In the genomic region with DNA sequence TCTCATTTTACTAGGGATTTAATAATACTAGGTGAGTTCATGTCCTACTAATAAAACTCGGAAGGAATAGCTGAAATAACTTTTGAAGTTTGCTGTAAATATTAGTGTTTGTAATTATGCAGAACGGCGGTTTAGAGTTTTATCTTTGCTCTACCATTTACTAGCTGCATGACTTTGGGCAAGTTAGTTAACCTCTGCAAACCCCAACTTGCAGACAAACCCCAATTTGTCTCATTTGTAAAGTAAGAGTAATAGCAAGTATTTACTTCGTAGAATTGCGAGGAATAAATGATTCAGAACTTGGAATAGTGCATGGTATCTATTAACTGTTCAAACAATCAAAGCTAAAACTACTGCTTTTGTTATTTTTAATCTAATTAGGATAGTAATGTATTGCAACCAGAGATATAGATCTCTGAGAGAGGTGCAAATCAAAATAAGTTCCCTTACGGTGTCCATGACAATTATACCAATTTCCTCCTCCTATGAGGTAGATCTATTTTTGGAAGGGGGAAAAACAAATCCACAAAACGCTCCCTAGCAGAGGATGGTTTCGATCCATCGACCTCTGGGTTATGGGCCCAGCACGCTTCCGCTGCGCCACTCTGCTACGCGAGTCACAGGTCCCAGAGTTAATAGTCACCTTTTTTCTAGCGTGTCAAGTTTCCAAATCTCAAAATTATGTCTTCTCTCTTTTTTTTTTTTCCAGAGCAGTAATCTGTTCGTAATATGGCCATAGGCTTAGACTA, we compare ENCODE assay signal across 1 cellular context.
A peak's percentile ranks its signal among the peaks of the same experiment; 100 is the strongest.
TF ChIP-seq lines count a peak whose summit lies in the region.

No MANE protein-coding gene starts in this region.

TF ChIP-seq in HepG2, 621 proteins besides CTCF, POLR2A, EP300 and RAD21 (continued from another document and continues in another):
- TF ChIP-seq, protein P1, sequence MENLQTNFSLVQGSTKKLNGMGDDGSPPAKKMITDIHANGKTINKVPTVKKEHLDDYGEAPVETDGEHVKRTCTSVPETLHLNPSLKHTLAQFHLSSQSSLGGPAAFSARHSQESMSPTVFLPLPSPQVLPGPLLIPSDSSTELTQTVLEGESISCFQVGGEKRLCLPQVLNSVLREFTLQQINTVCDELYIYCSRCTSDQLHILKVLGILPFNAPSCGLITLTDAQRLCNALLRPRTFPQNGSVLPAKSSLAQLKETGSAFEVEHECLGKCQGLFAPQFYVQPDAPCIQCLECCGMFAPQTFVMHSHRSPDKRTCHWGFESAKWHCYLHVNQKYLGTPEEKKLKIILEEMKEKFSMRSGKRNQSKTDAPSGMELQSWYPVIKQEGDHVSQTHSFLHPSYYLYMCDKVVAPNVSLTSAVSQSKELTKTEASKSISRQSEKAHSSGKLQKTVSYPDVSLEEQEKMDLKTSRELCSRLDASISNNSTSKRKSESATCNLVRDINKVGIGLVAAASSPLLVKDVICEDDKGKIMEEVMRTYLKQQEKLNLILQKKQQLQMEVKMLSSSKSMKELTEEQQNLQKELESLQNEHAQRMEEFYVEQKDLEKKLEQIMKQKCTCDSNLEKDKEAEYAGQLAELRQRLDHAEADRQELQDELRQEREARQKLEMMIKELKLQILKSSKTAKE (CRISPR knock-in tag; IDR thresholded peaks at IDR 0.05; ENCODE audit: borderline replicate concordance): no peak
- peak; percentile 64; the same call in 1 of the 2 replicates for TF ChIP-seq ATF2 (CRISPR knock-in tag; IDR thresholded peaks at IDR 0.05)
- TF ChIP-seq ZNF850 (CRISPR knock-in tag; conservative IDR thresholded peaks at IDR 0.05): no peak
- no peak for TF ChIP-seq AGO1 (IDR thresholded peaks at IDR 0.05; ENCODE audit: low read depth, low read length, poor library complexity, severe bottlenecking)
- TF ChIP-seq NPAS2 (CRISPR knock-in tag; IDR thresholded peaks at IDR 0.05; ENCODE audit: borderline replicate concordance): no peak
- TF ChIP-seq CEBPG (CRISPR knock-in tag; IDR thresholded peaks at IDR 0.05): peak; percentile 66
- TF ChIP-seq, protein P2, sequence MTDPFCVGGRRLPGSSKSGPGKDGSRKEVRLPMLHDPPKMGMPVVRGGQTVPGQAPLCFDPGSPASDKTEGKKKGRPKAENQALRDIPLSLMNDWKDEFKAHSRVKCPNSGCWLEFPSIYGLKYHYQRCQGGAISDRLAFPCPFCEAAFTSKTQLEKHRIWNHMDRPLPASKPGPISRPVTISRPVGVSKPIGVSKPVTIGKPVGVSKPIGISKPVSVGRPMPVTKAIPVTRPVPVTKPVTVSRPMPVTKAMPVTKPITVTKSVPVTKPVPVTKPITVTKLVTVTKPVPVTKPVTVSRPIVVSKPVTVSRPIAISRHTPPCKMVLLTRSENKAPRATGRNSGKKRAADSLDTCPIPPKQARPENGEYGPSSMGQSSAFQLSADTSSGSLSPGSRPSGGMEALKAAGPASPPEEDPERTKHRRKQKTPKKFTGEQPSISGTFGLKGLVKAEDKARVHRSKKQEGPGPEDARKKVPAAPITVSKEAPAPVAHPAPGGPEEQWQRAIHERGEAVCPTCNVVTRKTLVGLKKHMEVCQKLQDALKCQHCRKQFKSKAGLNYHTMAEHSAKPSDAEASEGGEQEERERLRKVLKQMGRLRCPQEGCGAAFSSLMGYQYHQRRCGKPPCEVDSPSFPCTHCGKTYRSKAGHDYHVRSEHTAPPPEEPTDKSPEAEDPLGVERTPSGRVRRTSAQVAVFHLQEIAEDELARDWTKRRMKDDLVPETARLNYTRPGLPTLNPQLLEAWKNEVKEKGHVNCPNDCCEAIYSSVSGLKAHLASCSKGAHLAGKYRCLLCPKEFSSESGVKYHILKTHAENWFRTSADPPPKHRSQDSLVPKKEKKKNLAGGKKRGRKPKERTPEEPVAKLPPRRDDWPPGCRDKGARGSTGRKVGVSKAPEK (CRISPR knock-in tag; IDR thresholded peaks at IDR 0.05; ENCODE audit: borderline replicate concordance): 0 out of 2 replicates have a peak, but pooled peaks have one; percentile 80
- TF ChIP-seq, protein P3, sequence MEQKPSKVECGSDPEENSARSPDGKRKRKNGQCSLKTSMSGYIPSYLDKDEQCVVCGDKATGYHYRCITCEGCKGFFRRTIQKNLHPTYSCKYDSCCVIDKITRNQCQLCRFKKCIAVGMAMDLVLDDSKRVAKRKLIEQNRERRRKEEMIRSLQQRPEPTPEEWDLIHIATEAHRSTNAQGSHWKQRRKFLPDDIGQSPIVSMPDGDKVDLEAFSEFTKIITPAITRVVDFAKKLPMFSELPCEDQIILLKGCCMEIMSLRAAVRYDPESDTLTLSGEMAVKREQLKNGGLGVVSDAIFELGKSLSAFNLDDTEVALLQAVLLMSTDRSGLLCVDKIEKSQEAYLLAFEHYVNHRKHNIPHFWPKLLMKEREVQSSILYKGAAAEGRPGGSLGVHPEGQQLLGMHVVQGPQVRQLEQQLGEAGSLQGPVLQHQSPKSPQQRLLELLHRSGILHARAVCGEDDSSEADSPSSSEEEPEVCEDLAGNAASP (CRISPR knock-in tag; IDR thresholded peaks at IDR 0.05; ENCODE audit: borderline replicate concordance): peak; percentile 74
- no peak for TF ChIP-seq EHMT2 (IDR thresholded peaks at IDR 0.05; ENCODE audit: borderline replicate concordance, low read depth, low read length)
- TF ChIP-seq, protein P4, sequence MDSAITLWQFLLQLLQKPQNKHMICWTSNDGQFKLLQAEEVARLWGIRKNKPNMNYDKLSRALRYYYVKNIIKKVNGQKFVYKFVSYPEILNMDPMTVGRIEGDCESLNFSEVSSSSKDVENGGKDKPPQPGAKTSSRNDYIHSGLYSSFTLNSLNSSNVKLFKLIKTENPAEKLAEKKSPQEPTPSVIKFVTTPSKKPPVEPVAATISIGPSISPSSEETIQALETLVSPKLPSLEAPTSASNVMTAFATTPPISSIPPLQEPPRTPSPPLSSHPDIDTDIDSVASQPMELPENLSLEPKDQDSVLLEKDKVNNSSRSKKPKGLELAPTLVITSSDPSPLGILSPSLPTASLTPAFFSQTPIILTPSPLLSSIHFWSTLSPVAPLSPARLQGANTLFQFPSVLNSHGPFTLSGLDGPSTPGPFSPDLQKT (CRISPR knock-in tag; IDR thresholded peaks at IDR 0.05; ENCODE audit: borderline replicate concordance): no peak
- TF ChIP-seq ZNF678 (CRISPR knock-in tag; IDR thresholded peaks at IDR 0.05): no peak
- TF ChIP-seq, protein P5, sequence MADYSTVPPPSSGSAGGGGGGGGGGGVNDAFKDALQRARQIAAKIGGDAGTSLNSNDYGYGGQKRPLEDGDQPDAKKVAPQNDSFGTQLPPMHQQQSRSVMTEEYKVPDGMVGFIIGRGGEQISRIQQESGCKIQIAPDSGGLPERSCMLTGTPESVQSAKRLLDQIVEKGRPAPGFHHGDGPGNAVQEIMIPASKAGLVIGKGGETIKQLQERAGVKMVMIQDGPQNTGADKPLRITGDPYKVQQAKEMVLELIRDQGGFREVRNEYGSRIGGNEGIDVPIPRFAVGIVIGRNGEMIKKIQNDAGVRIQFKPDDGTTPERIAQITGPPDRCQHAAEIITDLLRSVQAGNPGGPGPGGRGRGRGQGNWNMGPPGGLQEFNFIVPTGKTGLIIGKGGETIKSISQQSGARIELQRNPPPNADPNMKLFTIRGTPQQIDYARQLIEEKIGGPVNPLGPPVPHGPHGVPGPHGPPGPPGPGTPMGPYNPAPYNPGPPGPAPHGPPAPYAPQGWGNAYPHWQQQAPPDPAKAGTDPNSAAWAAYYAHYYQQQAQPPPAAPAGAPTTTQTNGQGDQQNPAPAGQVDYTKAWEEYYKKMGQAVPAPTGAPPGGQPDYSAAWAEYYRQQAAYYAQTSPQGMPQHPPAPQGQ (CRISPR knock-in tag; IDR thresholded peaks at IDR 0.05; ENCODE audit: borderline replicate concordance): no peak
- TF ChIP-seq SMARCC2 (IDR thresholded peaks at IDR 0.05): no peak
- TF ChIP-seq, protein P6, sequence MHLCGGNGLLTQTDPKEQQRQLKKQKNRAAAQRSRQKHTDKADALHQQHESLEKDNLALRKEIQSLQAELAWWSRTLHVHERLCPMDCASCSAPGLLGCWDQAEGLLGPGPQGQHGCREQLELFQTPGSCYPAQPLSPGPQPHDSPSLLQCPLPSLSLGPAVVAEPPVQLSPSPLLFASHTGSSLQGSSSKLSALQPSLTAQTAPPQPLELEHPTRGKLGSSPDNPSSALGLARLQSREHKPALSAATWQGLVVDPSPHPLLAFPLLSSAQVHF (CRISPR knock-in tag; IDR thresholded peaks at IDR 0.05): no peak
- TF ChIP-seq ZNF260 (CRISPR knock-in tag; IDR thresholded peaks at IDR 0.05; ENCODE audit: borderline replicate concordance, low read depth): no peak
- TF ChIP-seq ATF1 (CRISPR knock-in tag; IDR thresholded peaks at IDR 0.05): peak; percentile 57
- peak; percentile 59; the same call in 1 of the 2 replicates for TF ChIP-seq ZMYM3 (CRISPR knock-in tag; IDR thresholded peaks at IDR 0.05)
- TF ChIP-seq ZNF468 (CRISPR knock-in tag; IDR thresholded peaks at IDR 0.05): no peak
- TF ChIP-seq RXRB (CRISPR knock-in tag; IDR thresholded peaks at IDR 0.05; ENCODE audit: borderline replicate concordance): peak; percentile 73; the same call in 1 of the 2 replicates
- TF ChIP-seq ADNP (CRISPR knock-in tag; IDR thresholded peaks at IDR 0.05): peak; percentile 67; the same call in 1 of the 2 replicates
- TF ChIP-seq ATM (IDR thresholded peaks at IDR 0.05; ENCODE audit: borderline replicate concordance): no peak
- no peak for TF ChIP-seq EED (CRISPR knock-in tag; IDR thresholded peaks at IDR 0.05)
- TF ChIP-seq ZNF101 (CRISPR knock-in tag; IDR thresholded peaks at IDR 0.05; ENCODE audit: borderline replicate concordance, low read depth): no peak
- peak; percentile 65 for TF ChIP-seq ZBTB7B (CRISPR knock-in tag; IDR thresholded peaks at IDR 0.05)
- no peak for TF ChIP-seq ZFP82 (CRISPR knock-in tag; IDR thresholded peaks at IDR 0.05; ENCODE audit: borderline replicate concordance)
- TF ChIP-seq HNRNPH1 (optimal IDR thresholded peaks at IDR 0.05; ENCODE audit: low read depth, low read length): no peak
- peak; percentile 62; the same call in 1 of the 2 replicates for TF ChIP-seq FOXO1 (CRISPR knock-in tag; IDR thresholded peaks at IDR 0.05)
- no peak for TF ChIP-seq DNMT1 (CRISPR knock-in tag; IDR thresholded peaks at IDR 0.05)
- TF ChIP-seq, protein P7, sequence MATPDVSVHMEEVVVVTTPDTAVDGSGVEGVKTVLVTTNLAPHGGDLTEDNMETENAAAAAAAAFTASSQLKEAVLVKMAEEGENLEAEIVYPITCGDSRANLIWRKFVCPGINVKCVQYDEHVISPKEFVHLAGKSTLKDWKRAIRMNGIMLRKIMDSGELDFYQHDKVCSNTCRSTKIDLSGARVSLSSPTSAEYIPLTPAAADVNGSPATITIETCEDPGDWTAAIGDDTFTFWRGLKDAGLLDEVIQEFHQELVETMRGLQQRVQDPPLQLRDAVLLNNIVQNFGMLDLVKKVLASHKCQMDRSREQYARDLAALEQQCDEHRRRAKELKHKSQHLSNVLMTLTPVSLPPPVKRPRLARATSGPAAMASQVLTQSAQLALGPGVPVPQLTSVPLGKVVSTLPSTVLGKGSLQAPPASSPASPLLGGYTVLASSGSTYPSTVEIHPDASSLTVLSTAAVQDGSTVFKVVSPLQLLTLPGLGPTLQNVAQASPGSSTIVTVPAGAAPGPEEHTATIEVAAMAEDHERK (CRISPR knock-in tag; IDR thresholded peaks at IDR 0.05; ENCODE audit: low read depth): no peak
- TF ChIP-seq, protein P8, sequence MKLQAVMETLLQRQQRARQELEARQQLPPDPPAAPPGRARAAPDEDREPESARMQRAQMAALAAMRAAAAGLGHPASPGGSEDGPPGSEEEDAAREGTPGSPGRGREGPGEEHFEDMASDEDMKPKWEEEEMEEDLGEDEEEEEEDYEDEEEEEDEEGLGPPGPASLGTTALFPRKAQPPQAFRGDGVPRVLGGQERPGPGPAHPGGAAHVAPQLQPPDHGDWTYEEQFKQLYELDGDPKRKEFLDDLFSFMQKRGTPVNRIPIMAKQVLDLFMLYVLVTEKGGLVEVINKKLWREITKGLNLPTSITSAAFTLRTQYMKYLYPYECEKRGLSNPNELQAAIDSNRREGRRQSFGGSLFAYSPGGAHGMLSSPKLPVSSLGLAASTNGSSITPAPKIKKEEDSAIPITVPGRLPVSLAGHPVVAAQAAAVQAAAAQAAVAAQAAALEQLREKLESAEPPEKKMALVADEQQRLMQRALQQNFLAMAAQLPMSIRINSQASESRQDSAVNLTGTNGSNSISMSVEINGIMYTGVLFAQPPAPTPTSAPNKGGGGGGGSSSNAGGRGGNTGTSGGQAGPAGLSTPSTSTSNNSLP (IDR thresholded peaks at IDR 0.05; ENCODE audit: low read depth, low read length): peak; percentile 64; the same call in 1 of the 2 replicates
- no peak for TF ChIP-seq ARID2 (CRISPR knock-in tag; IDR thresholded peaks at IDR 0.05; ENCODE audit: borderline replicate concordance)
- TF ChIP-seq, protein P9, sequence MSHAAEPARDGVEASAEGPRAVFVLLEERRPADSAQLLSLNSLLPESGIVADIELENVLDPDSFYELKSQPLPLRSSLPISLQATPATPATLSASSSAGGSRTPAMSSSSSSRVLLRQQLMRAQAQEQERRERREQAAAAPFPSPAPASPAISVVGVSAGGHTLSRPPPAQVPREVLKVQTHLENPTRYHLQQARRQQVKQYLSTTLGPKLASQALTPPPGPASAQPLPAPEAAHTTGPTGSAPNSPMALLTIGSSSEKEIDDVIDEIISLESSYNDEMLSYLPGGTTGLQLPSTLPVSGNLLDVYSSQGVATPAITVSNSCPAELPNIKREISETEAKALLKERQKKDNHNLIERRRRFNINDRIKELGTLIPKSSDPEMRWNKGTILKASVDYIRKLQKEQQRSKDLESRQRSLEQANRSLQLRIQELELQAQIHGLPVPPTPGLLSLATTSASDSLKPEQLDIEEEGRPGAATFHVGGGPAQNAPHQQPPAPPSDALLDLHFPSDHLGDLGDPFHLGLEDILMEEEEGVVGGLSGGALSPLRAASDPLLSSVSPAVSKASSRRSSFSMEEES (CRISPR knock-in tag; IDR thresholded peaks at IDR 0.05): peak; percentile 57
- TF ChIP-seq TSC22D2 (CRISPR knock-in tag; IDR thresholded peaks at IDR 0.05; ENCODE audit: borderline replicate concordance): 0 out of 2 replicates have a peak, but pooled peaks have one; percentile 66
- TF ChIP-seq ATF7 (IDR thresholded peaks at IDR 0.05): no peak
- TF ChIP-seq ATF7 (CRISPR knock-in tag; IDR thresholded peaks at IDR 0.05): no peak
- no peak for TF ChIP-seq MEIS1 (CRISPR knock-in tag; IDR thresholded peaks at IDR 0.05; ENCODE audit: borderline replicate concordance)
